Comparison of ENCODE assay signal across 9 cellular contexts in genomic region chr12:89783321-89784060, GRCh38.
A peak's percentile ranks its signal among the peaks of the same experiment; 100 is the strongest.
DNase-seq lines count a peak whose midpoint lies in the region; ATAC-seq and TF ChIP-seq lines count a peak whose summit lies in the region.
"Had no signal": no experiment of that assay in that cellular context is flagged by ENCODE, and none has a peak within 500 bp of the region (broad histone marks: within the 10 kb centered on the region; RNA-seq: fewer than 3 reads in every experiment).

No MANE protein-coding gene starts in this region.

- no peaks in the 10 kb centered on the region for H3K36me3 ChIP-seq in left lung

- ATAC-seq in HG02870 (IDR thresholded peaks at IDR 0.05; ENCODE audit: unreplicated experiment) (peak; percentile 52), left lung (peak; percentile 61), GM19328 (IDR thresholded peaks at IDR 0.05; ENCODE audit: unreplicated experiment) (no peak), HG03175 (IDR thresholded peaks at IDR 0.05; ENCODE audit: unreplicated experiment) (no peak)

- peaks cover 0 to 21% of the 10 kb centered on the region in 2 donors for H3K9me3 ChIP-seq in left lung

- DNase-seq in AG10803 (ENCODE audit: low read depth) (peak; percentile 72), UCSD-AML1 (lab: John Stamatoyannopoulos, UW; ENCODE audit: unreplicated experiment) (peak; percentile 11), left lung (no peak), NCI-H510A treated with DMSO at 0.1 percent for 48 hours (lab: John Stamatoyannopoulos, UW) (no peak)
- DNase-seq in T-helper 2 cell treated with Interferon-gamma antibody and Interleukin-4, amounts not matched to agents 5 μg/mL and 100 μg/mL, for 36 hours (ENCODE audit: low spot score): no peak

- no peaks in the 10 kb centered on the region for H3K4me1 Mint-ChIP-seq in T-helper 2 cell treated with Interferon-gamma antibody and Interleukin-4, amounts not matched to agents 5 μg/mL and 100 μg/mL, for 36 hours (ENCODE audit: low read depth)

- H3K4me3 ChIP-seq in AG10803 (ENCODE audit: low read length): no peak overlapping the region
- H3K4me3 ChIP-seq in left lung: no peak overlapping the region
- H3K4me3 ChIP-seq: SK-N-MC had no signal

- no peaks in the 10 kb centered on the region for H3K36me3 Mint-ChIP-seq in T-helper 2 cell treated with Interferon-gamma antibody and Interleukin-4, amounts not matched to agents 5 μg/mL and 100 μg/mL, for 36 hours (ENCODE audit: low read depth)

- H3K27ac Mint-ChIP-seq in T-helper 2 cell treated with Interferon-gamma antibody and Interleukin-4, amounts not matched to agents 5 μg/mL and 100 μg/mL, for 36 hours: no peak overlapping the region

- peaks cover 28% of the 10 kb centered on the region for H3K9me3 Mint-ChIP-seq in T-helper 2 cell treated with Interferon-gamma antibody and Interleukin-4, amounts not matched to agents 5 μg/mL and 100 μg/mL, for 36 hours

- H3K27ac ChIP-seq in left lung: peak overlapping the region in 1 of 2 donors; percentile 15
- H3K27ac ChIP-seq: SK-N-MC had no signal

- TF ChIP-seq CTCF in AG10803 (conservative IDR thresholded peaks at IDR 0.05; ENCODE audit: low read length): peak; percentile 21
- no peak for TF ChIP-seq CTCF in left lung (IDR thresholded peaks at IDR 0.05)

- no peaks in the 10 kb centered on the region for H3K27me3 Mint-ChIP-seq in T-helper 2 cell treated with Interferon-gamma antibody and Interleukin-4, amounts not matched to agents 5 μg/mL and 100 μg/mL, for 36 hours (ENCODE audit: low read depth)

- H3K27me3 ChIP-seq in left lung: no peaks in the 10 kb centered on the region

- H3K4me3 Mint-ChIP-seq in T-helper 2 cell treated with Interferon-gamma antibody and Interleukin-4, amounts not matched to agents 5 μg/mL and 100 μg/mL, for 36 hours: no peak overlapping the region

- H3K4me1 ChIP-seq in left lung: peaks cover 0 to 13% of the 10 kb centered on the region in 2 donors

- intact Hi-C loops in left lung (cut with DNase I): no loop called here

Comparison
In these comparisons a context has a peak if more than half of its experiments do, and no peak if none do; other contexts are left out.
1. DNase-seq: peak in AG10803 (single experiment) and UCSD-AML1 (single experiment); none in left lung (0 of 2), T-helper 2 cell treated with Interferon-gamma antibody and Interleukin-4, amounts not matched to agents 5 μg/mL and 100 μg/mL, for 36 hours (single experiment) and NCI-H510A treated with DMSO at 0.1 percent for 48 hours (single experiment).
2. ATAC-seq: peak in HG02870 (single experiment) and left lung (single experiment); none in GM19328 (single experiment) and HG03175 (single experiment).